ENCODE assay signal across 8 cellular contexts in genomic region chr7:85184599-85185354, GRCh38. TPM values are rescaled to one million over a fixed set of nuclear protein-coding genes. Genes with fewer than 3 reads are reported as not detected.
DNase-seq lines count a peak whose midpoint lies in the region.

No MANE protein-coding gene starts in this region.

- CTCF ChIA-PET in activated naive CD4-positive, alpha-beta T cell treated with anti-CD3 and anti-CD28 coated beads for 36 hours (lab: Charles Lee), result no interaction called here

- H3K27ac Mint-ChIP-seq in activated naive CD4-positive, alpha-beta T cell treated with anti-CD3 and anti-CD28 coated beads for 36 hours, result no peak overlapping the region

- H3K4me3 ChIP-seq in HAP-1 (peak overlapping the region; percentile 56), iPS-20b (ENCODE audit: low read length) (peak overlapping the region; percentile 92; the same call in 1 of the 2 replicates), skin epidermis (peak overlapping the region in 6 of 7 experiments; percentile 29 to 57 (median 43))

- H3K36me3 ChIP-seq in HAP-1 (replicated peaks), result no peaks in the 10 kb centered on the region
- H3K36me3 ChIP-seq in iPS-20b (ENCODE audit: insufficient read depth, low read depth, low read length), result no peaks in the 10 kb centered on the region

- in situ Hi-C loops in HAP-1 (cut with MboI; ENCODE audit: low sequenced_read_pairs), result no loop called here

- no peaks in the 10 kb centered on the region; the same call in 1 of the 2 replicates for H3K27me3 ChIP-seq in HAP-1 (ENCODE audit: low read depth)
- peaks cover 60% of the 10 kb centered on the region for H3K27me3 ChIP-seq in iPS-20b (ENCODE audit: insufficient read depth, low read length)

- no peaks in the 10 kb centered on the region for H3K36me3 Mint-ChIP-seq in activated naive CD4-positive, alpha-beta T cell treated with anti-CD3 and anti-CD28 coated beads for 36 hours (ENCODE audit: low read depth)

- intact Hi-C loops in activated naive CD4-positive, alpha-beta T cell treated with anti-CD3 and anti-CD28 coated beads for 36 hours (cut with micrococcal nuclease), result loop anchor here (5.0 to 10.0 kb wide), 2 partner anchors 570 to 1283 kb away; no protein-coding TSS in a partner anchor

- no peaks in the 10 kb centered on the region; the same call in 1 of the 2 replicates for H3K4me1 ChIP-seq in HAP-1
- H3K4me1 ChIP-seq in iPS-20b (ENCODE audit: insufficient read depth, low read length), result no peaks in the 10 kb centered on the region; the same call in 1 of the 2 replicates

- no peak overlapping the region for H3K27ac ChIP-seq in iPS-20b (ENCODE audit: low read length)
- H3K27ac ChIP-seq in skin epidermis, result peak overlapping the region in 6 of 21 experiments; percentile 13 to 65 (median 36)

- peaks cover 45% of the 10 kb centered on the region for H3K27me3 Mint-ChIP-seq in activated naive CD4-positive, alpha-beta T cell treated with anti-CD3 and anti-CD28 coated beads for 36 hours (ENCODE audit: low read depth)

- H3K9me3 ChIP-seq in HAP-1 (no peaks in the 10 kb centered on the region), iPS-20b (ENCODE audit: insufficient read depth, low read depth, low read length) (no peaks in the 10 kb centered on the region; the same call in 1 of the 2 replicates)

- H3K9me3 Mint-ChIP-seq in activated naive CD4-positive, alpha-beta T cell treated with anti-CD3 and anti-CD28 coated beads for 36 hours, result peaks cover 9% of the 10 kb centered on the region

- DNase-seq in HAP-1 (ENCODE audit: low spot score in 2 of 2) (peak; percentile 8 to 72), amniotic stem cell (lab: John Stamatoyannopoulos, UW) (peak; percentile 33), NCI-H1048 (lab: John Stamatoyannopoulos, UW) (no peak), SIG-M5 treated with dmso at 0.1 percent for 504 hours (lab: John Stamatoyannopoulos, UW; ENCODE audit: unreplicated experiment) (no peak), HuH-7 (ENCODE audit: low spot score) (no peak)
- no peak for DNase-seq in activated naive CD4-positive, alpha-beta T cell treated with anti-CD3 and anti-CD28 coated beads for 36 hours

- H3K9ac ChIP-seq in iPS-20b (ENCODE audit: low read depth, low read length), result no peak overlapping the region; the same call in 1 of the 2 replicates

- H3K4me1 Mint-ChIP-seq in activated naive CD4-positive, alpha-beta T cell treated with anti-CD3 and anti-CD28 coated beads for 36 hours (ENCODE audit: low read depth), result peaks cover 4% of the 10 kb centered on the region

- no peak overlapping the region for H3K4me3 Mint-ChIP-seq in activated naive CD4-positive, alpha-beta T cell treated with anti-CD3 and anti-CD28 coated beads for 36 hours

RNA-seq across cellular contexts. Expression of gene SEMA3D, which starts 2.1 kb away (rescaled TPM):
- total RNA-seq in activated naive CD4-positive, alpha-beta T cell treated with anti-CD3 and anti-CD28 coated beads for 36 hours, result not detected

Comparison
In these comparisons a context has a peak if more than half of its experiments do, and no peak if none do; other contexts are left out.
1. DNase-seq: peak in HAP-1 (2 of 2) and amniotic stem cell (single experiment); none in NCI-H1048 (single experiment), activated naive CD4-positive, alpha-beta T cell treated with anti-CD3 and anti-CD28 coated beads for 36 hours (single experiment), SIG-M5 treated with dmso at 0.1 percent for 504 hours (single experiment) and HuH-7 (single experiment).
2. Peak in every context shown above with its lines, with median percentiles within 50 percentile points of each other: H3K4me3 ChIP-seq.